In the genomic region with DNA sequence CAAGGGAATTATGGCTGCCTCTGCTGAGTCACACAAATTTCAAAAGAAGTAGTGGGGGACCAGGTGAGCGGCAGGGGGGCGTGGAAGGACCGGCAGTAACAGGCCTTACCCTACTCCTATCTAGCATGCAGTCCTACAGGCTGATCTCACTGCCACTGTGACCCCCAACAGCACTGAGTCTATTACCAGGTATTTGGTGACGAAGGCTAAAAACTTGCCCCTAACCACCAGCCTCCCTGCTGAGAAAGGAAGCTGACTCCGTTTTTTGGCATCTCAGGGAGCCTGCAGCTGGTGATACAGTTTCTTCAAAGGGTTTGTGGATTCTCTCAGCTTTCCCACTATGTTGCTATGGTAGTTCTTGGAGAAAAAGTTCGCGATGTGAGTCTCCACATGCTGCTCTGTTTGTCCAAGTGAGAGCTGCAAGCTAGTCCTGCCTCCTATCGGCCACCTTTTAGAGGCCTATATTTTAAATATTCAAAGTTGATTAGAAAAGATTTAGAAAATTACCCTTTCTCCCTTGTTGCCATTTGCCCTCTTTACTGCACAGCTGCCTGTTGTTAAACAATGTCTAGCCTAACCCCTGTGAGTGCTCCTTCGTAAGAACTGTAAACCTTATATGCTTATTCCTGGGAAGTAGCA, we compare ENCODE assay signal across 20 cellular contexts. TPM values are rescaled to one million over a fixed set of nuclear protein-coding genes. Genes with fewer than 3 reads are reported as not detected.
DNase-seq lines count a peak whose midpoint lies in the region; ATAC-seq, FAIRE-seq and TF ChIP-seq lines count a peak whose summit lies in the region.
"Had no signal": no experiment of that assay in that cellular context is flagged by ENCODE, and none has a peak within 500 bp of the region (broad histone marks: within the 10 kb centered on the region; RNA-seq: fewer than 3 reads in every experiment).

No MANE protein-coding gene starts in this region.

- no peak for ATAC-seq in HG03108 (IDR thresholded peaks at IDR 0.05; ENCODE audit: unreplicated experiment)
- ATAC-seq in GM19351 (IDR thresholded peaks at IDR 0.05; ENCODE audit: unreplicated experiment) = no peak
- ATAC-seq in GM21390 (IDR thresholded peaks at IDR 0.05; ENCODE audit: unreplicated experiment) = no peak
- ATAC-seq in naive thymus-derived CD4-positive, alpha-beta T cell = no peak
- ATAC-seq: naive thymus-derived CD8-positive, alpha-beta T cell; psoas muscle had no signal

- peak; percentile 96 for DNase-seq in A172 (ENCODE audit: low spot score)
- DNase-seq in H54 (ENCODE audit: insufficient read length, low spot score) = peak; percentile 40
- peak; percentile 95 to 97 for DNase-seq in SW 1271 (lab: John Stamatoyannopoulos, UW)
- peak; percentile 76 for DNase-seq in glomerular visceral epithelial cell (ENCODE audit: extremely low spot score)
- no peak for DNase-seq in naive thymus-derived CD4-positive, alpha-beta T cell
- DNase-seq: activated B cell treated with CpG ODN at 0.5 μM for 24 hours; activated effector memory CD4-positive, alpha-beta T cell treated with anti-CD3 and anti-CD28 coated beads, Interleukin-2, amount 50 U/mL, for 16 hours; Calu3; KG1; naive thymus-derived CD8-positive, alpha-beta T cell; NCI-H1436 treated with DMSO at 0.1 percent for 48 hours; OCI-M1; psoas muscle had no signal

- POLR2A ChIA-PET in naive thymus-derived CD4-positive, alpha-beta T cell (lab: Charles Lee) = no interaction called here

- H3K27me3 Mint-ChIP-seq in naive thymus-derived CD4-positive, alpha-beta T cell = no peaks in the 10 kb centered on the region
- H3K27me3 Mint-ChIP-seq: activated B cell treated with CpG ODN at 0.5 μM for 24 hours; naive thymus-derived CD8-positive, alpha-beta T cell had no signal

- no peak overlapping the region for H3K4me3 ChIP-seq in naive thymus-derived CD4-positive, alpha-beta T cell (ENCODE audit: low read length)
- H3K4me3 ChIP-seq: ascending aorta, psoas muscle had no signal

- no peak for TF ChIP-seq POLR2A in H54 (IDR thresholded peaks at IDR 0.05; ENCODE audit: low read depth, low read length)

- no peak overlapping the region for H3K27ac ChIP-seq in naive thymus-derived CD4-positive, alpha-beta T cell (ENCODE audit: low read depth, low read length)
- H3K27ac ChIP-seq: ascending aorta, psoas muscle had no signal

- CTCF ChIA-PET in naive thymus-derived CD4-positive, alpha-beta T cell (lab: Charles Lee) = no interaction called here

- FAIRE-seq in H54 (lab: Jason Lieb, UNC) = peak; percentile 100
- FAIRE-seq: A204.1 had no signal

- no peaks in the 10 kb centered on the region for H3K27me3 ChIP-seq in naive thymus-derived CD4-positive, alpha-beta T cell (ENCODE audit: control insufficient read depth in 2 of 2, insufficient read depth in 2 of 2, low read length in 2 of 2)
- H3K27me3 ChIP-seq: ascending aorta had no signal

- H3K27ac Mint-ChIP-seq in naive thymus-derived CD4-positive, alpha-beta T cell = no peak overlapping the region
- H3K27ac Mint-ChIP-seq: activated B cell treated with CpG ODN at 0.5 μM for 24 hours; naive thymus-derived CD8-positive, alpha-beta T cell had no signal

- H3K36me3 Mint-ChIP-seq in naive thymus-derived CD4-positive, alpha-beta T cell = peaks cover 0 to 4% (median 0%) of the 10 kb centered on the region in 5 donors
- H3K36me3 Mint-ChIP-seq: naive thymus-derived CD8-positive, alpha-beta T cell had no signal

- no peaks in the 10 kb centered on the region for H3K4me1 ChIP-seq in naive thymus-derived CD4-positive, alpha-beta T cell (ENCODE audit: control insufficient read depth in 2 of 2, insufficient read depth in 2 of 2, low read length in 2 of 2)
- H3K4me1 ChIP-seq: ascending aorta, psoas muscle had no signal

- H3K4me3 Mint-ChIP-seq in naive thymus-derived CD4-positive, alpha-beta T cell = no peak overlapping the region
- H3K4me3 Mint-ChIP-seq: activated B cell treated with CpG ODN at 0.5 μM for 24 hours; naive thymus-derived CD8-positive, alpha-beta T cell had no signal

- H3K36me3 ChIP-seq in naive thymus-derived CD4-positive, alpha-beta T cell (ENCODE audit: control insufficient read depth in 2 of 3, insufficient read depth in 3 of 3, low read length in 3 of 3) = no peaks in the 10 kb centered on the region
- H3K36me3 ChIP-seq: ascending aorta had no signal

- no peaks in the 10 kb centered on the region for H3K4me1 Mint-ChIP-seq in naive thymus-derived CD4-positive, alpha-beta T cell
- H3K4me1 Mint-ChIP-seq: activated B cell treated with CpG ODN at 0.5 μM for 24 hours; naive thymus-derived CD8-positive, alpha-beta T cell had no signal

- no peaks in the 10 kb centered on the region for H3K9me3 ChIP-seq in naive thymus-derived CD4-positive, alpha-beta T cell (ENCODE audit: control insufficient read depth in 2 of 3, low read length in 3 of 3)
- H3K9me3 ChIP-seq: psoas muscle had no signal

- intact Hi-C loops in naive thymus-derived CD4-positive, alpha-beta T cell (cut with micrococcal nuclease) = no loop called here

- peaks cover 0 to 18% (median 8%) of the 10 kb centered on the region in 11 donors for H3K9me3 Mint-ChIP-seq in naive thymus-derived CD4-positive, alpha-beta T cell

RNA-seq across cellular contexts. Expression of gene SLCO1B1, which starts 57.1 kb away (rescaled TPM):
- total RNA-seq in A172 (2014; rRNA removed; shearing (Covaris generic)) = 0.14 and 0.81 TPM in 2 replicates
- total RNA-seq in naive thymus-derived CD4-positive, alpha-beta T cell = not detected
- polyA plus RNA-seq in naive thymus-derived CD4-positive, alpha-beta T cell = not detected
- total RNA-seq: activated B cell treated with CpG ODN at 0.5 μM for 24 hours; ascending aorta; naive thymus-derived CD8-positive, alpha-beta T cell; NCI-H460; psoas muscle; subcutaneous adipose tissue had no signal
- polyA plus RNA-seq: naive thymus-derived CD8-positive, alpha-beta T cell; psoas muscle had no signal

Comparison
In these comparisons a context has a peak if more than half of its experiments do, and no peak if none do; other contexts are left out.
1. DNase-seq: peak in A172 (single experiment), H54 (single experiment), SW 1271 (2 of 2) and glomerular visceral epithelial cell (single experiment); none in naive thymus-derived CD4-positive, alpha-beta T cell (0 of 9).